Comparison of ENCODE assay signal across 8 cellular contexts in genomic region chr7:23055582-23056178, GRCh38. TPM values are rescaled to one million over a fixed set of nuclear protein-coding genes. Genes with fewer than 3 reads are reported as not detected.
DNase-seq lines count a peak whose midpoint lies in the region; ATAC-seq and TF ChIP-seq lines count a peak whose summit lies in the region.

No MANE protein-coding gene starts in this region.

- H3K9me3 ChIP-seq in iPS DF 6.9 (ENCODE audit: control insufficient read depth, insufficient read depth, low read length) = no peaks in the 10 kb centered on the region

- ATAC-seq in GM19463 (IDR thresholded peaks at IDR 0.05; ENCODE audit: unreplicated experiment) = no peak

- whole genome bisulfite sequencing in iPS DF 6.9 (ENCODE audit: insufficient coverage, insufficient read length) = no CpG with 5 or more reads among the region's 2 CpGs

- H3K4me1 ChIP-seq in iPS DF 6.9 (ENCODE audit: control insufficient read depth, insufficient read depth, low read length) = no peaks in the 10 kb centered on the region

- H3K36me3 ChIP-seq in iPS DF 6.9 (ENCODE audit: control insufficient read depth, insufficient read depth, low read length) = no peaks in the 10 kb centered on the region

- in situ Hi-C loops in astrocyte of the spinal cord (cut with HindIII; ENCODE audit: low sequenced_read_pairs) = no loop called here

- TF ChIP-seq CTCF in astrocyte of the spinal cord (IDR thresholded peaks at IDR 0.05; ENCODE audit: low read depth, low read length) = peak; percentile 90

- no peak overlapping the region for H3K4me3 ChIP-seq in astrocyte of the spinal cord (ENCODE audit: low read depth, low read length)
- no peak overlapping the region for H3K4me3 ChIP-seq in iPS DF 6.9 (ENCODE audit: low read length)

- no peak overlapping the region for H3K27ac ChIP-seq in iPS DF 6.9 (ENCODE audit: low read length)

- DNase-seq in EL (peak; percentile 70), H4 (ENCODE audit: low spot score) (peak; percentile 86), NCI-H1092 (lab: John Stamatoyannopoulos, UW) (peak; percentile 37), SW 1271 (lab: John Stamatoyannopoulos, UW) (peak; percentile 34 to 81), astrocyte of the spinal cord (ENCODE audit: low read depth, low spot score) (peak; percentile 71), iPS DF 6.9 (ENCODE audit: low read depth, low spot score) (peak; percentile 45)
- peak; percentile 64 for DNase-seq in stimulated activated CD4-positive, alpha-beta T cell treated with anti-CD3 and anti-CD28 coated beads, Interleukin-15, amount 100 ng/mL, for 24 hours

- no peaks in the 10 kb centered on the region for H3K27me3 ChIP-seq in iPS DF 6.9 (ENCODE audit: control insufficient read depth, insufficient read depth, low read length)

RNA-seq across cellular contexts. Expression of gene HYCC1, which starts 41.8 kb away (rescaled TPM):
- 38.1 and 70.9 TPM in 2 replicates for total RNA-seq in H4 (2014; rRNA removed; shearing (Covaris generic))

RNA-seq across cellular contexts. Expression of gene KLHL7, which starts 49.9 kb away (rescaled TPM):
- total RNA-seq in H4 (2014; rRNA removed; shearing (Covaris generic)) = 50.0 and 53.9 TPM in 2 replicates
